In genomic region chr18:43893001-43893637, GRCh38 we compare ENCODE assay signal across 13 cellular contexts.
DNase-seq lines count a peak whose midpoint lies in the region; ATAC-seq and TF ChIP-seq lines count a peak whose summit lies in the region.
"Had no signal": no experiment of that assay in that cellular context is flagged by ENCODE, and none has a peak within 500 bp of the region (broad histone marks: within the 10 kb centered on the region; RNA-seq: fewer than 3 reads in every experiment).

No MANE protein-coding gene starts in this region.

- H3F3A ChIP-seq in GM23248 (ENCODE audit: insufficient read depth) (peaks cover 18% of the 10 kb centered on the region), SK-N-SH (replicated peaks; ENCODE audit: insufficient read depth) (peaks cover 24% of the 10 kb centered on the region)

- peaks cover 8% of the 10 kb centered on the region for H3K27me3 Mint-ChIP-seq in stimulated activated memory B cell treated with anti-CD40 and anti-IgM and Interleukin-4, amounts not matched to agents 10 μg/mL and 1 μg/mL and 100 μg/mL, for 72 hours
- H3K27me3 Mint-ChIP-seq: activated CD4-positive, alpha-beta T cell treated with anti-CD3 and anti-CD28 coated beads for 36 hours; activated naive CD8-positive, alpha-beta T cell; stimulated activated naive B cell treated with anti-CD40 and anti-IgM and Interleukin-4, amounts not matched to agents 10 μg/mL and 1 μg/mL and 100 μg/mL, for 72 hours had no signal

- 3 to 6% methylated on average over 5 of the region's 5 CpGs for WGBS in GM23248 (ENCODE audit: low coverage in 1 of 2, low lambda C conversion rate in 2 of 2, missing lambda C conversion rate in 2 of 2), 2 experiments
- 3% methylated on average over 5 of the region's 5 CpGs for WGBS in SK-N-SH (ENCODE audit: low lambda C conversion rate)

- peaks cover 22% of the 10 kb centered on the region for H3K4me1 ChIP-seq in GM23248 (ENCODE audit: insufficient read depth)
- peaks cover 8 to 11% of the 10 kb centered on the region in 2 experiments for H3K4me1 ChIP-seq in SK-N-SH (ENCODE audit: control insufficient read depth in 1 of 2, insufficient read depth in 2 of 2, low read depth in 1 of 2, low read length in 1 of 2)

- no peak; the same call in 1 of the 2 replicates for TF ChIP-seq RAD21 in SK-N-SH (IDR thresholded peaks at IDR 0.05; ENCODE audit: low read length)

- no peak overlapping the region for H2AFZ ChIP-seq in GM23248
- no peak overlapping the region for H2AFZ ChIP-seq in SK-N-SH (ENCODE audit: low read depth)

- no peaks in the 10 kb centered on the region for H3K36me3 Mint-ChIP-seq in stimulated activated memory B cell treated with anti-CD40 and anti-IgM and Interleukin-4, amounts not matched to agents 10 μg/mL and 1 μg/mL and 100 μg/mL, for 72 hours
- H3K36me3 Mint-ChIP-seq: activated naive CD8-positive, alpha-beta T cell; stimulated activated naive B cell treated with anti-CD40 and anti-IgM and Interleukin-4, amounts not matched to agents 10 μg/mL and 1 μg/mL and 100 μg/mL, for 72 hours had no signal

- H3K27me3 ChIP-seq in GM23248 (replicated peaks; ENCODE audit: insufficient read depth) (no peaks in the 10 kb centered on the region), SK-N-SH (ENCODE audit: insufficient read depth) (no peaks in the 10 kb centered on the region)
- H3K27me3 ChIP-seq: esophagus squamous epithelium had no signal

- H3K79me2 ChIP-seq in GM23248 (ENCODE audit: insufficient read depth) (no peaks in the 10 kb centered on the region), SK-N-SH (ENCODE audit: insufficient read depth) (no peaks in the 10 kb centered on the region)

- no peak overlapping the region for H3K4me3 Mint-ChIP-seq in stimulated activated memory B cell treated with anti-CD40 and anti-IgM and Interleukin-4, amounts not matched to agents 10 μg/mL and 1 μg/mL and 100 μg/mL, for 72 hours
- H3K4me3 Mint-ChIP-seq: activated CD4-positive, alpha-beta T cell treated with anti-CD3 and anti-CD28 coated beads for 36 hours; activated naive CD8-positive, alpha-beta T cell; stimulated activated naive B cell treated with anti-CD40 and anti-IgM and Interleukin-4, amounts not matched to agents 10 μg/mL and 1 μg/mL and 100 μg/mL, for 72 hours had no signal

- no peak overlapping the region for H3K27ac Mint-ChIP-seq in stimulated activated memory B cell treated with anti-CD40 and anti-IgM and Interleukin-4, amounts not matched to agents 10 μg/mL and 1 μg/mL and 100 μg/mL, for 72 hours
- H3K27ac Mint-ChIP-seq: activated CD4-positive, alpha-beta T cell treated with anti-CD3 and anti-CD28 coated beads for 36 hours; activated naive CD8-positive, alpha-beta T cell; stimulated activated naive B cell treated with anti-CD40 and anti-IgM and Interleukin-4, amounts not matched to agents 10 μg/mL and 1 μg/mL and 100 μg/mL, for 72 hours had no signal

- no peaks in the 10 kb centered on the region for H3K9me2 ChIP-seq in GM23248 (ENCODE audit: insufficient read depth)
- no peaks in the 10 kb centered on the region for H3K9me2 ChIP-seq in SK-N-SH

- CTCF ChIA-PET in SK-N-SH (lab: Yijun Ruan, JAX) = interaction anchor here (1.0 to 1.3 kb wide), 2 partner anchors 12 to 16 kb away, joined by 3 read pairs; no protein-coding TSS in a partner anchor

- DNase-seq in GM23248 = peak; percentile 96
- DNase-seq in SK-N-SH = no peak
- peak; percentile 96 to 97 for DNase-seq in foreskin fibroblast
- no peak for DNase-seq in HUDEP-2 (lab: John Stamatoyannopoulos, UW; ENCODE audit: unreplicated experiment in 76 of 76)
- DNase-seq in iPS-NIHi7 (ENCODE audit: extremely low spot score) = no peak
- DNase-seq: activated CD4-positive, alpha-beta T cell treated with anti-CD3 and anti-CD28 coated beads for 36 hours; esophagus squamous epithelium; NCI-H187 treated with DMSO at 0.1 percent for 48 hours; Right ventricle myocardium superior; stimulated activated naive B cell treated with anti-CD40 and anti-IgM and Interleukin-4, amounts not matched to agents 10 μg/mL and 1 μg/mL and 100 μg/mL, for 72 hours had no signal

- in situ Hi-C loops in GM23248 (cut with MboI) = no loop called here

- H3K9me3 Mint-ChIP-seq in stimulated activated memory B cell treated with anti-CD40 and anti-IgM and Interleukin-4, amounts not matched to agents 10 μg/mL and 1 μg/mL and 100 μg/mL, for 72 hours = peaks cover 10% of the 10 kb centered on the region

- peak overlapping the region; percentile 41 for H3K27ac ChIP-seq in GM23248
- peak overlapping the region; percentile 74 to 89 for H3K27ac ChIP-seq in SK-N-SH (ENCODE audit: low read depth in 2 of 2, low read length in 1 of 2)
- H3K27ac ChIP-seq in skin epidermis = peak overlapping the region in 11 of 21 experiments; percentile 6 to 58 (median 48)

- no peak overlapping the region for H3K4me2 ChIP-seq in GM23248 (ENCODE audit: unreplicated experiment)
- H3K4me2 ChIP-seq in SK-N-SH = peak overlapping the region; percentile 43; the same call in 1 of the 2 replicates

- no peak overlapping the region for H3K9ac ChIP-seq in GM23248
- no peak overlapping the region for H3K9ac ChIP-seq in SK-N-SH

- POLR2A ChIA-PET in SK-N-SH (lab: Yijun Ruan, JAX) = no interaction called here

- H3K4me1 Mint-ChIP-seq in stimulated activated memory B cell treated with anti-CD40 and anti-IgM and Interleukin-4, amounts not matched to agents 10 μg/mL and 1 μg/mL and 100 μg/mL, for 72 hours = no peaks in the 10 kb centered on the region
- H3K4me1 Mint-ChIP-seq: activated CD4-positive, alpha-beta T cell treated with anti-CD3 and anti-CD28 coated beads for 36 hours; stimulated activated naive B cell treated with anti-CD40 and anti-IgM and Interleukin-4, amounts not matched to agents 10 μg/mL and 1 μg/mL and 100 μg/mL, for 72 hours had no signal

- peak; percentile 87 to 96 for TF ChIP-seq EP300 in SK-N-SH (IDR thresholded peaks at IDR 0.05; ENCODE audit: borderline replicate concordance in 1 of 2, low read depth in 1 of 2, low read length in 1 of 2)

- ATAC-seq in stimulated activated memory B cell treated with anti-CD40 and anti-IgM and Interleukin-4, amounts not matched to agents 10 μg/mL and 1 μg/mL and 100 μg/mL, for 72 hours = no peak
- ATAC-seq: activated CD4-positive, alpha-beta T cell treated with anti-CD3 and anti-CD28 coated beads for 36 hours; stimulated activated naive B cell treated with anti-CD40 and anti-IgM and Interleukin-4, amounts not matched to agents 10 μg/mL and 1 μg/mL and 100 μg/mL, for 72 hours had no signal

- no peak for TF ChIP-seq CTCF in SK-N-SH (IDR thresholded peaks at IDR 0.05)
- no peak for TF ChIP-seq CTCF in foreskin fibroblast (IDR thresholded peaks at IDR 0.05; ENCODE audit: low read depth, low read length)

- no peaks in the 10 kb centered on the region for H3K36me3 ChIP-seq in GM23248 (ENCODE audit: low read depth)
- H3K36me3 ChIP-seq in SK-N-SH (replicated peaks in 1 of 2; ENCODE audit: control insufficient read depth in 1 of 2, insufficient read depth in 2 of 2, low read length in 1 of 2) = no peaks in the 10 kb centered on the region
- H3K36me3 ChIP-seq: esophagus squamous epithelium had no signal

- no peaks in the 10 kb centered on the region for H4K20me1 ChIP-seq in GM23248 (ENCODE audit: insufficient read depth)
- H4K20me1 ChIP-seq in SK-N-SH (ENCODE audit: insufficient read depth) = no peaks in the 10 kb centered on the region

- H3K9me3 ChIP-seq in GM23248 (ENCODE audit: low read depth) = no peaks in the 10 kb centered on the region
- no peaks in the 10 kb centered on the region for H3K9me3 ChIP-seq in SK-N-SH
- H3K9me3 ChIP-seq: esophagus squamous epithelium had no signal

- H3K4me3 ChIP-seq in GM23248 (no peak overlapping the region), SK-N-SH (ENCODE audit: low read depth in 2 of 2, low read length in 1 of 2) (no peak overlapping the region), foreskin fibroblast (ENCODE audit: low read depth in 1 of 2, low read length in 2 of 2) (no peak overlapping the region), skin epidermis (no peak overlapping the region)
- H3K4me3 ChIP-seq: esophagus squamous epithelium had no signal

TF ChIP-seq in SK-N-SH, 30 proteins besides CTCF, POLR2A, EP300 and RAD21 (continues in another document):
- no peak for TF ChIP-seq MAX (IDR thresholded peaks at IDR 0.05; ENCODE audit: low read depth)
- TF ChIP-seq SMC3 (IDR thresholded peaks at IDR 0.05; ENCODE audit: low read depth, low read length) = 0 out of 2 replicates have a peak, but pooled peaks have one; percentile 16
- TF ChIP-seq JUND (IDR thresholded peaks at IDR 0.05) = peak; percentile 94
- no peak; the same call in 1 of the 2 replicates for TF ChIP-seq SIN3A (IDR thresholded peaks at IDR 0.05; ENCODE audit: borderline replicate concordance, low read depth, low read length)
- no peak for TF ChIP-seq TAF1 (IDR thresholded peaks at IDR 0.05; ENCODE audit: borderline replicate concordance, low read depth, low read length)
- TF ChIP-seq NRF1 (IDR thresholded peaks at IDR 0.05; ENCODE audit: low read depth, low read length) = no peak
- peak; percentile 97 for TF ChIP-seq TCF12 (IDR thresholded peaks at IDR 0.05)
- no peak for TF ChIP-seq IRF3 (IDR thresholded peaks at IDR 0.05; ENCODE audit: low read depth, low read length)
- TF ChIP-seq MEF2A (IDR thresholded peaks at IDR 0.05; ENCODE audit: borderline replicate concordance, low read depth) = peak; percentile 79
- peak; percentile 88 for TF ChIP-seq NFIC (IDR thresholded peaks at IDR 0.05; ENCODE audit: borderline replicate concordance)
- TF ChIP-seq ELF1 (IDR thresholded peaks at IDR 0.05) = peak; percentile 40; the same call in 1 of the 2 replicates
- peak; percentile 76 for TF ChIP-seq FOXM1 (IDR thresholded peaks at IDR 0.05; ENCODE audit: low read depth)
- no peak for TF ChIP-seq CHD2 (IDR thresholded peaks at IDR 0.05; ENCODE audit: low read length, partially characterized antibody)
- TF ChIP-seq EZH2phosphoT487 (IDR thresholded peaks at IDR 0.05; ENCODE audit: borderline replicate concordance, low read depth) = no peak
- TF ChIP-seq GATA2 (CRISPR knock-in tag; IDR thresholded peaks at IDR 0.05) = peak; percentile 50; the same call in 1 of the 2 replicates

Comparison
In these comparisons a context has a peak if more than half of its experiments do, and no peak if none do; other contexts are left out.
1. DNase-seq: peak in GM23248 (single experiment) and foreskin fibroblast (2 of 2); none in SK-N-SH (single experiment), HUDEP-2 (0 of 76) and iPS-NIHi7 (single experiment).
2. Peak in every context shown above with its lines, with median percentiles within 50 percentile points of each other: H3K27ac ChIP-seq.